In genomic region chr2:5560981-5561380, GRCh38 we compare ENCODE assay signal across 14 cellular contexts.
A peak's percentile ranks its signal among the peaks of the same experiment; 100 is the strongest.
DNase-seq lines count a peak whose midpoint lies in the region; ATAC-seq and TF ChIP-seq lines count a peak whose summit lies in the region.
"Had no signal": no experiment of that assay in that cellular context is flagged by ENCODE, and none has a peak within 500 bp of the region (broad histone marks: within the 10 kb centered on the region; RNA-seq: fewer than 3 reads in every experiment).

No MANE protein-coding gene starts in this region.

- H3K9me3 Mint-ChIP-seq in nephron progenitor cell = peaks cover 37% of the 10 kb centered on the region

- 45 to 53% methylated on average over 8 of the region's 8 CpGs for WGBS in lower leg skin, 2 donors

- TF ChIP-seq POLR2A in lower leg skin (IDR thresholded peaks at IDR 0.05) = no peak

- peaks cover 10% of the 10 kb centered on the region for H3K36me3 Mint-ChIP-seq in nephron progenitor cell (ENCODE audit: low read depth)

- TF ChIP-seq CTCF in cardiac fibroblast (IDR thresholded peaks at IDR 0.05; ENCODE audit: low read depth, low read length) (no peak), nephron progenitor cell (IDR thresholded peaks at IDR 0.05) (no peak), lower leg skin (IDR thresholded peaks at IDR 0.05) (no peak)

- H3K4me3 Mint-ChIP-seq in nephron progenitor cell = no peak overlapping the region
- H3K4me3 Mint-ChIP-seq: central memory CD8-positive, alpha-beta T cell; WTC11 had no signal

- ATAC-seq in left cardiac atrium (peak in 1 of 2 donors; percentile 93), Right ventricle myocardium inferior (no peak), GM21786 (IDR thresholded peaks at IDR 0.05; ENCODE audit: unreplicated experiment) (no peak)
- ATAC-seq: WTC11 had no signal

- peaks cover 8% of the 10 kb centered on the region for H3K27me3 Mint-ChIP-seq in nephron progenitor cell (ENCODE audit: low read depth, poor library complexity)
- H3K27me3 Mint-ChIP-seq: central memory CD8-positive, alpha-beta T cell had no signal

- H3K4me3 ChIP-seq in cardiac fibroblast (replicated peaks in 1 of 2; ENCODE audit: low read depth in 2 of 2, low read length in 2 of 2) (no peak overlapping the region), lower leg skin (ENCODE audit: low read depth, poor library complexity, severe bottlenecking) (no peak overlapping the region)
- H3K4me3 ChIP-seq: suprapubic skin had no signal

- DNase-seq in left cardiac atrium (peak; percentile 66), Right ventricle myocardium inferior (ENCODE audit: missing footprints) (no peak), cardiac fibroblast (ENCODE audit: low read depth in 2 of 2) (peak; percentile 2 to 5), nephron progenitor cell (no peak), lower leg skin (ENCODE audit: low spot score in 2 of 2) (no peak), CD1c-positive myeloid dendritic cell (ENCODE audit: extremely low spot score) (no peak)
- DNase-seq in activated T-cell treated with anti-CD3 and anti-CD28 coated beads, Interleukin-2, amount 50 U/mL, for 1 hour = no peak
- DNase-seq: activated naive CD4-positive, alpha-beta T cell; NCI-H187; NCI-H510A treated with DMSO at 0.1 percent for 48 hours had no signal

- H3K4me1 Mint-ChIP-seq in nephron progenitor cell = peaks cover 27% of the 10 kb centered on the region
- H3K4me1 Mint-ChIP-seq: central memory CD8-positive, alpha-beta T cell; WTC11 had no signal

- intact Hi-C loops in left cardiac atrium (cut with DNase I) = no loop called here
- intact Hi-C loops in Right ventricle myocardium inferior (cut with DNase I) = no loop called here
- intact Hi-C loops in lower leg skin (cut with DNase I; ENCODE audit: low total_unique reads) = no loop called here

- peak overlapping the region; percentile 9 for H3K27ac Mint-ChIP-seq in nephron progenitor cell
- H3K27ac Mint-ChIP-seq: WTC11 had no signal

Comparison
In these comparisons a context has a peak if more than half of its experiments do, and no peak if none do; other contexts are left out.
1. DNase-seq: peak in left cardiac atrium (single experiment) and cardiac fibroblast (2 of 2); none in Right ventricle myocardium inferior (single experiment), nephron progenitor cell (single experiment), lower leg skin (0 of 2), activated T-cell treated with anti-CD3 and anti-CD28 coated beads, Interleukin-2, amount 50 U/mL, for 1 hour (single experiment) and CD1c-positive myeloid dendritic cell (single experiment).